ENCODE assay signal across 7 cellular contexts in genomic region chr2:172972005-172972619, GRCh38.
A peak's percentile ranks its signal among the peaks of the same experiment; 100 is the strongest.
DNase-seq lines count a peak whose midpoint lies in the region; ATAC-seq and TF ChIP-seq lines count a peak whose summit lies in the region.

No MANE protein-coding gene starts in this region.

- WGBS in right lobe of liver (ENCODE audit: insufficient coverage, low coverage, low lambda C conversion rate, missing lambda C conversion rate) = 49% methylated on average over 12 of the region's 12 CpGs
- WGBS in thyroid gland, 2 donors = 69 to 74% methylated on average over 12 of the region's 12 CpGs

- H3K9me3 Mint-ChIP-seq in brain = no peaks in the 10 kb centered on the region

- H3K4me3 ChIP-seq in right lobe of liver = no peak overlapping the region
- H3K4me3 ChIP-seq in thyroid gland (replicated peaks in 1 of 3) = no peak overlapping the region

- H3K4me1 ChIP-seq in right lobe of liver = peaks cover 0 to 28% (median 13%) of the 10 kb centered on the region in 4 donors
- peaks cover 11 to 26% of the 10 kb centered on the region in 2 donors for H3K4me1 ChIP-seq in thyroid gland

- TF ChIP-seq POLR2A in right lobe of liver (IDR thresholded peaks at IDR 0.05) = no peak
- no peak for TF ChIP-seq POLR2A in thyroid gland (IDR thresholded peaks at IDR 0.05)

- intact Hi-C loops in right lobe of liver (cut with DNase I) (no loop called here), thyroid gland (cut with DNase I) (no loop called here)

- H3K27ac ChIP-seq in right lobe of liver = no peak overlapping the region
- H3K27ac ChIP-seq in thyroid gland = no peak overlapping the region

- no peak overlapping the region for H3K27ac Mint-ChIP-seq in brain

- H3K4me1 Mint-ChIP-seq in brain = peaks cover 27% of the 10 kb centered on the region

- H3K27me3 Mint-ChIP-seq in brain = peaks cover 3% of the 10 kb centered on the region

- no peak overlapping the region for H3K4me3 Mint-ChIP-seq in brain

- H3K36me3 ChIP-seq in right lobe of liver = no peaks in the 10 kb centered on the region
- H3K36me3 ChIP-seq in thyroid gland = no peaks in the 10 kb centered on the region

- DNase-seq in GDM1 (lab: John Stamatoyannopoulos, UW) (peak; percentile 26), right lobe of liver (peak; percentile 46 to 67 (median 66)), thyroid gland (peak; percentile 25 to 45)

- TF ChIP-seq CTCF in brain (conservative IDR thresholded peaks at IDR 0.05) = peak; percentile 49 to 68
- TF ChIP-seq CTCF in right lobe of liver (IDR thresholded peaks at IDR 0.05) = peak; percentile 53 to 78 (median 75)
- peak in 4 of 6 experiments; percentile 18 to 70 (median 52) for TF ChIP-seq CTCF in thyroid gland (IDR thresholded peaks at IDR 0.05)

- H3K36me3 Mint-ChIP-seq in brain = peaks cover 5% of the 10 kb centered on the region

- H3K27me3 ChIP-seq in right lobe of liver (no peaks in the 10 kb centered on the region), thyroid gland (no peaks in the 10 kb centered on the region)

- H3K9me3 ChIP-seq in right lobe of liver (no peaks in the 10 kb centered on the region), thyroid gland (no peaks in the 10 kb centered on the region)

- ATAC-seq in HG02981 (IDR thresholded peaks at IDR 0.05; ENCODE audit: unreplicated experiment) (peak; percentile 73), SK-N-SH treated with all-trans-retinoic acid at 6 μM for 48 hours (peak; percentile 94), right lobe of liver (peak; percentile 29 to 50 (median 36)), GM18517 (IDR thresholded peaks at IDR 0.05; ENCODE audit: unreplicated experiment) (no peak)

TF ChIP-seq in SK-N-SH treated with all-trans-retinoic acid at 6 μM for 48 hours, 23 proteins besides CTCF, POLR2A, EP300 and RAD21:
- TF ChIP-seq ZNF70 (CRISPR knock-in tag; IDR thresholded peaks at IDR 0.05) (no peak), CSRNP3 (CRISPR knock-in tag; IDR thresholded peaks at IDR 0.05) (no peak), ZFP30 (CRISPR knock-in tag; IDR thresholded peaks at IDR 0.05) (no peak), OSR1 (CRISPR knock-in tag; IDR thresholded peaks at IDR 0.05) (no peak), TSHZ2 (CRISPR knock-in tag; IDR thresholded peaks at IDR 0.05) (no peak), PPARA (CRISPR knock-in tag; IDR thresholded peaks at IDR 0.05; ENCODE audit: borderline replicate concordance) (no peak), RARB (CRISPR knock-in tag; IDR thresholded peaks at IDR 0.05) (no peak), ZNF8 (CRISPR knock-in tag; IDR thresholded peaks at IDR 0.05) (no peak), ESRRG (CRISPR knock-in tag; IDR thresholded peaks at IDR 0.05) (no peak), GLIS3 (CRISPR knock-in tag; IDR thresholded peaks at IDR 0.05) (no peak), ZC3H10 (CRISPR knock-in tag; IDR thresholded peaks at IDR 0.05) (no peak), TCF4 (CRISPR knock-in tag; IDR thresholded peaks at IDR 0.05; ENCODE audit: borderline replicate concordance) (no peak)
- TF ChIP-seq, protein P1, sequence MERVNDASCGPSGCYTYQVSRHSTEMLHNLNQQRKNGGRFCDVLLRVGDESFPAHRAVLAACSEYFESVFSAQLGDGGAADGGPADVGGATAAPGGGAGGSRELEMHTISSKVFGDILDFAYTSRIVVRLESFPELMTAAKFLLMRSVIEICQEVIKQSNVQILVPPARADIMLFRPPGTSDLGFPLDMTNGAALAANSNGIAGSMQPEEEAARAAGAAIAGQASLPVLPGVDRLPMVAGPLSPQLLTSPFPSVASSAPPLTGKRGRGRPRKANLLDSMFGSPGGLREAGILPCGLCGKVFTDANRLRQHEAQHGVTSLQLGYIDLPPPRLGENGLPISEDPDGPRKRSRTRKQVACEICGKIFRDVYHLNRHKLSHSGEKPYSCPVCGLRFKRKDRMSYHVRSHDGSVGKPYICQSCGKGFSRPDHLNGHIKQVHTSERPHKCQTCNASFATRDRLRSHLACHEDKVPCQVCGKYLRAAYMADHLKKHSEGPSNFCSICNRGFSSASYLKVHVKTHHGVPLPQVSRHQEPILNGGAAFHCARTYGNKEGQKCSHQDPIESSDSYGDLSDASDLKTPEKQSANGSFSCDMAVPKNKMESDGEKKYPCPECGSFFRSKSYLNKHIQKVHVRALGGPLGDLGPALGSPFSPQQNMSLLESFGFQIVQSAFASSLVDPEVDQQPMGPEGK (CRISPR knock-in tag; IDR thresholded peaks at IDR 0.05; ENCODE audit: borderline replicate concordance) = no peak
